In genomic region chr2:12176621-12177020, GRCh38 we compare ENCODE assay signal across 1 cellular context.
TF ChIP-seq lines count a peak whose summit lies in the region.

No MANE protein-coding gene starts in this region.

TF ChIP-seq in H1, 55 proteins besides CTCF, POLR2A, EP300 and RAD21:
- TF ChIP-seq KDM4A (IDR thresholded peaks at IDR 0.05; ENCODE audit: low read depth, low read length, severe bottlenecking) = no peak
- no peak for TF ChIP-seq EZH2 (IDR thresholded peaks at IDR 0.05; ENCODE audit: low read depth, low read length, severe bottlenecking)
- no peak for TF ChIP-seq TEAD4 (IDR thresholded peaks at IDR 0.05; ENCODE audit: low read depth, low read length)
- no peak for TF ChIP-seq SIX5 (IDR thresholded peaks at IDR 0.05; ENCODE audit: low read depth, low read length)
- no peak for TF ChIP-seq SUZ12 (IDR thresholded peaks at IDR 0.05; ENCODE audit: low read length)
- no peak for TF ChIP-seq E2F6 (IDR thresholded peaks at IDR 0.05)
- TF ChIP-seq ZNF274 (IDR thresholded peaks at IDR 0.05; ENCODE audit: borderline replicate concordance, extremely low read depth, low read length) = no peak
- no peak for TF ChIP-seq ASH2L (IDR thresholded peaks at IDR 0.05; ENCODE audit: low read length)
- TF ChIP-seq BRCA1 (IDR thresholded peaks at IDR 0.05; ENCODE audit: low read depth, low read length) = no peak
- TF ChIP-seq NRF1 (IDR thresholded peaks at IDR 0.05; ENCODE audit: low read depth, low read length) = no peak
- no peak for TF ChIP-seq RBBP5 (IDR thresholded peaks at IDR 0.05; ENCODE audit: borderline replicate concordance, low read depth, low read length)
- TF ChIP-seq CHD2 (IDR thresholded peaks at IDR 0.05; ENCODE audit: low read length) = no peak
- TF ChIP-seq GABPA (IDR thresholded peaks at IDR 0.05; ENCODE audit: borderline replicate concordance, insufficient read depth, low read length) = no peak
- TF ChIP-seq RNF2 (IDR thresholded peaks at IDR 0.05; ENCODE audit: borderline replicate concordance, low read depth, low read length, missing control alignments, poor library complexity, severe bottlenecking) = no peak
- TF ChIP-seq SP1 (IDR thresholded peaks at IDR 0.05; ENCODE audit: low read depth, low read length) = no peak
- no peak for TF ChIP-seq PHF8 (conservative IDR thresholded peaks at IDR 0.05; ENCODE audit: low read depth, low read length)
- no peak for TF ChIP-seq JUN (IDR thresholded peaks at IDR 0.05; ENCODE audit: low read depth, low read length)
- TF ChIP-seq SIRT6 (IDR thresholded peaks at IDR 0.05; ENCODE audit: low read length) = no peak
- no peak for TF ChIP-seq SP2 (IDR thresholded peaks at IDR 0.05; ENCODE audit: low read length)
- TF ChIP-seq CTBP2 (IDR thresholded peaks at IDR 0.05; ENCODE audit: borderline replicate concordance, insufficient read depth, insufficient read length, low read length) = no peak
TF ChIP-seq in H1: peak in this region for 0.
